ENCODE assay signal across 8 cellular contexts in genomic region chr3:186746008-186746407, GRCh38. TPM values are rescaled to one million over a fixed set of nuclear protein-coding genes. Genes with fewer than 3 reads are reported as not detected.
DNase-seq lines count a peak whose midpoint lies in the region; ATAC-seq, FAIRE-seq and TF ChIP-seq lines count a peak whose summit lies in the region.

No MANE protein-coding gene starts in this region.

- no peak overlapping the region for H3K4me3 Mint-ChIP-seq in activated CD4-positive, alpha-beta T cell treated with anti-CD3 and anti-CD28 coated beads, Interleukin-2, amount 10 ng/mL, durations not matched to agents 7 days and 5 days

- H3K4me2 ChIP-seq in HepG2 (ENCODE audit: low read depth, low read length) = peak overlapping the region; percentile 39

- no peaks in the 10 kb centered on the region for H3K9me3 ChIP-seq in HepG2 (ENCODE audit: low read length)

- H3K27me3 Mint-ChIP-seq in activated CD4-positive, alpha-beta T cell treated with anti-CD3 and anti-CD28 coated beads, Interleukin-2, amount 10 ng/mL, durations not matched to agents 7 days and 5 days = no peaks in the 10 kb centered on the region

- H3K4me1 ChIP-seq in HepG2 (ENCODE audit: insufficient read depth, low read length) = peaks cover 58% of the 10 kb centered on the region

- DNase-seq in AG10803 (ENCODE audit: low read depth) = peak; percentile 83
- peak; percentile 97 to 99 for DNase-seq in Kasumi-1 (lab: John Stamatoyannopoulos, UW)
- DNase-seq in bronchial epithelial cell (ENCODE audit: low read depth) = peak; percentile 84
- DNase-seq in HepG2 (ENCODE audit: low spot score) = peak; percentile 94
- DNase-seq in GM19238 (ENCODE audit: insufficient read length, low spot score) = no peak
- no peak for DNase-seq in NCI-H345 (lab: John Stamatoyannopoulos, UW)
- DNase-seq in activated CD4-positive, alpha-beta T cell treated with anti-CD3 and anti-CD28 coated beads, Interleukin-2, amount 10 ng/mL, durations not matched to agents 7 days and 5 days = no peak

- H3K4me3 ChIP-seq in AG10803 (ENCODE audit: low read length) (no peak overlapping the region), bronchial epithelial cell (ENCODE audit: low read depth, low read length) (no peak overlapping the region), HepG2 (replicated peaks in 1 of 3; ENCODE audit: insufficient read depth in 1 of 3, low read depth in 2 of 3, low read length in 3 of 3) (no peak overlapping the region)

- H3K27me3 ChIP-seq in bronchial epithelial cell (ENCODE audit: control insufficient read depth, insufficient read depth, low read length) (no peaks in the 10 kb centered on the region), HepG2 (ENCODE audit: control insufficient read depth in 1 of 2, insufficient read depth in 2 of 2, low read length in 2 of 2) (no peaks in the 10 kb centered on the region)

- TF ChIP-seq POLR2A in HepG2 (IDR thresholded peaks at IDR 0.05; ENCODE audit: insufficient read depth in 1 of 2, low read depth in 2 of 2, low read length in 2 of 2) = peak; percentile 44 to 65; a peak in 3 of 4 replicates

- FAIRE-seq in bronchial epithelial cell (lab: Jason Lieb, UNC) (no peak), HepG2 (lab: Jason Lieb, UNC) (peak; percentile 21)

- H3K36me3 ChIP-seq in bronchial epithelial cell (ENCODE audit: control insufficient read depth, insufficient read depth, low read length) = no peaks in the 10 kb centered on the region
- H3K36me3 ChIP-seq in HepG2 (replicated peaks in 1 of 2; ENCODE audit: control insufficient read depth in 1 of 2, insufficient read depth in 2 of 2, low read length in 2 of 2) = no peaks in the 10 kb centered on the region

- BruUV-seq in HepG2 (replicated peaks; lab: Mats Ljungman, UMichigan) = no TSS peak

- peaks cover 2% of the 10 kb centered on the region for H3K9me3 Mint-ChIP-seq in activated CD4-positive, alpha-beta T cell treated with anti-CD3 and anti-CD28 coated beads, Interleukin-2, amount 10 ng/mL, durations not matched to agents 7 days and 5 days

- TF ChIP-seq EP300 in HepG2 (IDR thresholded peaks at IDR 0.05; ENCODE audit: low read depth in 2 of 2, low read length in 2 of 2) (no peak; a peak in 1 of 4 replicates), HepG2 (CRISPR knock-in tag; IDR thresholded peaks at IDR 0.05; ENCODE audit: borderline replicate concordance) (no peak)

- H3K27ac Mint-ChIP-seq in activated CD4-positive, alpha-beta T cell treated with anti-CD3 and anti-CD28 coated beads, Interleukin-2, amount 10 ng/mL, durations not matched to agents 7 days and 5 days = no peak overlapping the region

- H2AFZ ChIP-seq in HepG2 (ENCODE audit: low read length) = no peak overlapping the region

- H3K36me3 Mint-ChIP-seq in activated CD4-positive, alpha-beta T cell treated with anti-CD3 and anti-CD28 coated beads, Interleukin-2, amount 10 ng/mL, durations not matched to agents 7 days and 5 days (ENCODE audit: low read depth) = no peaks in the 10 kb centered on the region

- in situ Hi-C loops in HepG2 (cut with HindIII; ENCODE audit: extremely low pct_ligation_motif_present, low pct_unique_long_range_greater_than_20kb) = no loop called here

- peak; percentile 93 for ATAC-seq in HepG2
- no peak for ATAC-seq in HG03457 (IDR thresholded peaks at IDR 0.05; ENCODE audit: unreplicated experiment)

- TF ChIP-seq CTCF in AG10803 (conservative IDR thresholded peaks at IDR 0.05; ENCODE audit: low read length) (no peak), bronchial epithelial cell (IDR thresholded peaks at IDR 0.05; ENCODE audit: insufficient read depth, low read length, severe bottlenecking) (no peak), HepG2 (CRISPR knock-in tag; IDR thresholded peaks at IDR 0.05) (no peak)

- peak overlapping the region; percentile 71 for H3K27ac ChIP-seq in HepG2 (ENCODE audit: extremely low read length, insufficient read depth, low read length)

- no peaks in the 10 kb centered on the region for H3K79me2 ChIP-seq in HepG2 (ENCODE audit: insufficient read depth, low read length)

- H3K9ac ChIP-seq in HepG2 (ENCODE audit: insufficient read depth, low read depth, low read length) = 0 out of 2 replicates have a peak overlapping the region, but pooled peaks have one; percentile 21

- POLR2A ChIA-PET in HepG2 (lab: Yijun Ruan, JAX) = interaction anchor here (1.0 to 2.6 kb wide), 7 partner anchors 10 to 178 kb away, joined by 3 to 23 read pairs (median 4); partner anchors contain the start of genes EIF4A2 and KNG1
- POLR2A ChIA-PET in activated CD4-positive, alpha-beta T cell treated with anti-CD3 and anti-CD28 coated beads, Interleukin-2, amount 10 ng/mL, durations not matched to agents 7 days and 5 days (lab: Charles Lee) = no interaction called here

- no peak for TF ChIP-seq RAD21 in HepG2 (CRISPR knock-in tag; IDR thresholded peaks at IDR 0.05)

- 14% methylated on average over 10 of the region's 10 CpGs for WGBS in HepG2 (ENCODE audit: low lambda C conversion rate)

- CTCF ChIA-PET in HepG2 (lab: Yijun Ruan, JAX; ENCODE audit: low intra/inter-chr PET ratio, low total read pairs) = no interaction called here
- CTCF ChIA-PET in activated CD4-positive, alpha-beta T cell treated with anti-CD3 and anti-CD28 coated beads, Interleukin-2, amount 10 ng/mL, durations not matched to agents 7 days and 5 days (lab: Charles Lee) = no interaction called here

- H3K4me1 Mint-ChIP-seq in activated CD4-positive, alpha-beta T cell treated with anti-CD3 and anti-CD28 coated beads, Interleukin-2, amount 10 ng/mL, durations not matched to agents 7 days and 5 days = peaks cover 6% of the 10 kb centered on the region

- intact Hi-C loops in HepG2 (cut with micrococcal nuclease; ENCODE audit: unreplicated experiment) = no loop called here

- H4K20me1 ChIP-seq in HepG2 (ENCODE audit: insufficient read depth, low read length) = no peaks in the 10 kb centered on the region

TF ChIP-seq in HepG2, 621 proteins besides CTCF, POLR2A, EP300 and RAD21 (continues in another document):
- no peak for TF ChIP-seq FOSL1 (CRISPR knock-in tag; IDR thresholded peaks at IDR 0.05; ENCODE audit: borderline replicate concordance)
- no peak for TF ChIP-seq AHR (CRISPR knock-in tag; IDR thresholded peaks at IDR 0.05)

RNA-seq across cellular contexts. Expression of gene KNG1, which starts 28.8 kb away (rescaled TPM):
- total RNA-seq in bronchial epithelial cell = not detected in 2 replicates
- total RNA-seq in HepG2 (2016; rRNA removed; fragmentation: Illumina TruSeq; extraction: Trizol) = 3.5 and 7.0 TPM in 2 replicates
- 0.79 and 1.1 TPM in 2 replicates for total RNA-seq in HepG2 (2016; cell fraction: cytosol; rRNA removed; fragmentation: Illumina TruSeq; extraction: Trizol; ENCODE audit: low read depth)
- total RNA-seq in HepG2 (2016; cell fraction: insoluble cytoplasmic fraction; rRNA removed; fragmentation: Illumina TruSeq; extraction: Trizol) = 3.2 and 6.2 TPM in 2 replicates
- total RNA-seq in HepG2 (2016; cell fraction: membrane; rRNA removed; fragmentation: Illumina TruSeq; extraction: Trizol) = 1.4 and 1.9 TPM in 2 replicates
- 5.9 and 6.8 TPM in 2 replicates for total RNA-seq in HepG2 (2016; cell fraction: nucleus; rRNA removed; fragmentation: Illumina TruSeq; extraction: Trizol)
- polyA plus RNA-seq in HepG2 (2011; rRNA removed) = 6.5 and 8.1 TPM in 2 replicates
- 3.1 and 7.2 TPM in 2 replicates for polyA plus RNA-seq in HepG2 (2011; cell fraction: cytosol; rRNA removed)
- polyA plus RNA-seq in HepG2 (2011; cell fraction: nucleus; rRNA removed) = 5.2 and 7.9 TPM in 2 replicates
- polyA plus RNA-seq in HepG2 (2012) = 12.8 and 13.5 TPM in 2 replicates
- 1.0 and 1.3 TPM in 2 replicates for polyA plus RNA-seq in HepG2 (2016; cell fraction: cytosol; fragmentation: Illumina TruSeq; extraction: Trizol; ENCODE audit: low read depth)
- 3.7 and 3.9 TPM in 2 replicates for polyA plus RNA-seq in HepG2 (2016; cell fraction: insoluble cytoplasmic fraction; fragmentation: Illumina TruSeq; extraction: Trizol; ENCODE audit: low read depth)
- 1.2 and 1.4 TPM in 2 replicates for polyA plus RNA-seq in HepG2 (2016; cell fraction: membrane; fragmentation: Illumina TruSeq; extraction: Trizol; ENCODE audit: low read depth)
- 7.8 and 10.3 TPM in 2 replicates for polyA plus RNA-seq in HepG2 (2016; cell fraction: nucleus; fragmentation: Illumina TruSeq; extraction: Trizol; ENCODE audit: insufficient read depth, low read depth)
- polyA minus RNA-seq in HepG2 (2011; rRNA and poly(A)+ RNA removed; ENCODE audit: low replicate concordance) = 3.1 TPM in 1 of 2 replicates, not detected in the other
- polyA minus RNA-seq in HepG2 (2011; cell fraction: cytosol; rRNA and poly(A)+ RNA removed) = 1.8 and 3.5 TPM in 2 replicates
- polyA minus RNA-seq in HepG2 (2011; cell fraction: nucleus; rRNA and poly(A)+ RNA removed) = 2.6 and 4.5 TPM in 2 replicates
- not detected for total RNA-seq in activated CD4-positive, alpha-beta T cell treated with anti-CD3 and anti-CD28 coated beads, Interleukin-2, amount 10 ng/mL, durations not matched to agents 7 days and 5 days

RNA-seq across cellular contexts. Expression of gene EIF4A2, which starts 37.4 kb away (rescaled TPM):
- total RNA-seq in bronchial epithelial cell (357 and 614 TPM in 2 replicates), HepG2 (2016; rRNA removed; fragmentation: Illumina TruSeq; extraction: Trizol) (446 and 480 TPM in 2 replicates)
- total RNA-seq in HepG2 (2016; cell fraction: cytosol; rRNA removed; fragmentation: Illumina TruSeq; extraction: Trizol; ENCODE audit: low read depth) = 146 and 165 TPM in 2 replicates
- 450 and 480 TPM in 2 replicates for total RNA-seq in HepG2 (2016; cell fraction: insoluble cytoplasmic fraction; rRNA removed; fragmentation: Illumina TruSeq; extraction: Trizol)
- total RNA-seq in HepG2 (2016; cell fraction: membrane; rRNA removed; fragmentation: Illumina TruSeq; extraction: Trizol) = 286 and 327 TPM in 2 replicates
- 656 and 709 TPM in 2 replicates for total RNA-seq in HepG2 (2016; cell fraction: nucleus; rRNA removed; fragmentation: Illumina TruSeq; extraction: Trizol)
- polyA plus RNA-seq in HepG2 (2011; rRNA removed) = 475 and 596 TPM in 2 replicates
- polyA plus RNA-seq in HepG2 (2011; cell fraction: cytosol; rRNA removed) = 247 and 610 TPM in 2 replicates
- polyA plus RNA-seq in HepG2 (2011; cell fraction: nucleus; rRNA removed) = 443 and 672 TPM in 2 replicates
- polyA plus RNA-seq in HepG2 (2012) = 536 and 611 TPM in 2 replicates
- 52.8 and 60.6 TPM in 2 replicates for polyA plus RNA-seq in HepG2 (2016; cell fraction: cytosol; fragmentation: Illumina TruSeq; extraction: Trizol; ENCODE audit: low read depth)
- 340 and 366 TPM in 2 replicates for polyA plus RNA-seq in HepG2 (2016; cell fraction: insoluble cytoplasmic fraction; fragmentation: Illumina TruSeq; extraction: Trizol; ENCODE audit: low read depth)
- 139 and 154 TPM in 2 replicates for polyA plus RNA-seq in HepG2 (2016; cell fraction: membrane; fragmentation: Illumina TruSeq; extraction: Trizol; ENCODE audit: low read depth)
- polyA plus RNA-seq in HepG2 (2016; cell fraction: nucleus; fragmentation: Illumina TruSeq; extraction: Trizol; ENCODE audit: insufficient read depth, low read depth) = 727 and 748 TPM in 2 replicates
- 191 and 270 TPM in 2 replicates for polyA minus RNA-seq in HepG2 (2011; rRNA and poly(A)+ RNA removed; ENCODE audit: low replicate concordance)
- polyA minus RNA-seq in HepG2 (2011; cell fraction: cytosol; rRNA and poly(A)+ RNA removed) = 288 and 321 TPM in 2 replicates
- polyA minus RNA-seq in HepG2 (2011; cell fraction: nucleus; rRNA and poly(A)+ RNA removed) = 1,137 and 1,381 TPM in 2 replicates
- total RNA-seq in activated CD4-positive, alpha-beta T cell treated with anti-CD3 and anti-CD28 coated beads, Interleukin-2, amount 10 ng/mL, durations not matched to agents 7 days and 5 days = 100 to 1,000 TPM; 351 to 383 TPM

Comparison
In these comparisons a context has a peak if more than half of its experiments do, and no peak if none do; other contexts are left out.
1. DNase-seq: peak in AG10803 (single experiment), Kasumi-1 (2 of 2), bronchial epithelial cell (single experiment) and HepG2 (single experiment); none in GM19238 (single experiment), NCI-H345 (single experiment) and activated CD4-positive, alpha-beta T cell treated with anti-CD3 and anti-CD28 coated beads, Interleukin-2, amount 10 ng/mL, durations not matched to agents 7 days and 5 days (single experiment).